ENCODE assay signal across 10 cellular contexts in genomic region chr19:18941628-18942354, GRCh38. TPM values are rescaled to one million over a fixed set of nuclear protein-coding genes. Genes with fewer than 3 reads are reported as not detected.
DNase-seq lines count a peak whose midpoint lies in the region; ATAC-seq and TF ChIP-seq lines count a peak whose summit lies in the region.
"Had no signal": no experiment of that assay in that cellular context is flagged by ENCODE, and none has a peak within 500 bp of the region (broad histone marks: within the 10 kb centered on the region; RNA-seq: fewer than 3 reads in every experiment).

No MANE protein-coding gene starts in this region.

- ATAC-seq in effector memory CD8-positive, alpha-beta T cell (replicated peaks): no peak
- ATAC-seq in HG03565 (IDR thresholded peaks at IDR 0.05; ENCODE audit: unreplicated experiment): no peak
- ATAC-seq in GM21619 (IDR thresholded peaks at IDR 0.05; ENCODE audit: unreplicated experiment): no peak

- H3K27me3 ChIP-seq in neural progenitor cell: no peaks in the 10 kb centered on the region
- H3K27me3 ChIP-seq: gastroesophageal sphincter had no signal

- H3K36me3 ChIP-seq in neural progenitor cell: no peaks in the 10 kb centered on the region

- H4K20me1 ChIP-seq in neural progenitor cell (ENCODE audit: low read depth): peaks cover 16% of the 10 kb centered on the region

- H3K27ac Mint-ChIP-seq in IgD-negative memory B cell (peak overlapping the region in 2 of 3 donors; percentile 48 to 86), neural progenitor cell (peak overlapping the region; percentile 37)
- no peak overlapping the region for H3K27ac Mint-ChIP-seq in effector memory CD8-positive, alpha-beta T cell

- H3K9ac ChIP-seq in neural progenitor cell: no peak overlapping the region

- peak overlapping the region; percentile 40 to 63 (median 61) for H3K4me3 Mint-ChIP-seq in IgD-negative memory B cell
- peak overlapping the region; percentile 62 to 67 for H3K4me3 Mint-ChIP-seq in effector memory CD8-positive, alpha-beta T cell
- H3K4me3 Mint-ChIP-seq in neural progenitor cell: peak overlapping the region; percentile 78

- no peak overlapping the region for H3K27ac ChIP-seq in neural progenitor cell

- peak overlapping the region; percentile 72 for H3K4me2 ChIP-seq in neural progenitor cell

- peaks cover 12% of the 10 kb centered on the region for H3K79me2 ChIP-seq in neural progenitor cell (ENCODE audit: low read depth)

- no peaks in the 10 kb centered on the region for H3K9me3 ChIP-seq in neural progenitor cell (ENCODE audit: low read depth)
- H3K9me3 ChIP-seq: gastroesophageal sphincter had no signal

- H3K4me1 ChIP-seq in neural progenitor cell: peaks cover 16% of the 10 kb centered on the region

- no peak overlapping the region for H2AFZ ChIP-seq in neural progenitor cell (replicated peaks)

- DNase-seq in AG09309 (ENCODE audit: low read depth): no peak
- DNase-seq in effector memory CD8-positive, alpha-beta T cell: no peak
- DNase-seq in neural progenitor cell (ENCODE audit: low spot score): peak; percentile 15
- DNase-seq in NCI-H82 treated with DMSO at 0.1 percent for 48 hours (lab: John Stamatoyannopoulos, UW; ENCODE audit: unreplicated experiment): no peak
- no peak for DNase-seq in NCI-H146 (lab: John Stamatoyannopoulos, UW)
- DNase-seq: DMS153 had no signal

- TF ChIP-seq CTCF in AG09309 (IDR thresholded peaks at IDR 0.05; ENCODE audit: control insufficient read depth, insufficient read depth, low read depth, low read length, missing control alignments) (no peak), neural progenitor cell (IDR thresholded peaks at IDR 0.05) (no peak)

- H3K36me3 Mint-ChIP-seq in IgD-negative memory B cell (no peaks in the 10 kb centered on the region), neural progenitor cell (peaks cover 4% of the 10 kb centered on the region)
- H3K36me3 Mint-ChIP-seq in effector memory CD8-positive, alpha-beta T cell (ENCODE audit: insufficient read depth): no peaks in the 10 kb centered on the region

- H3F3A ChIP-seq in neural progenitor cell (ENCODE audit: low read depth): peaks cover 17% of the 10 kb centered on the region

- H3K4me3 ChIP-seq in AG09309 (ENCODE audit: control insufficient read depth, low read depth, low read length) (peak overlapping the region; percentile 41), neural progenitor cell (peak overlapping the region; percentile 31)

- H3K27me3 Mint-ChIP-seq in IgD-negative memory B cell (peaks cover 13% of the 10 kb centered on the region), neural progenitor cell (ENCODE audit: insufficient read depth, low read depth) (peaks cover 6% of the 10 kb centered on the region)
- H3K27me3 Mint-ChIP-seq in effector memory CD8-positive, alpha-beta T cell: peaks cover 30 to 47% of the 10 kb centered on the region in 2 donors

- no peaks in the 10 kb centered on the region for H3K9me3 Mint-ChIP-seq in IgD-negative memory B cell
- H3K9me3 Mint-ChIP-seq in effector memory CD8-positive, alpha-beta T cell: no peaks in the 10 kb centered on the region
- H3K9me3 Mint-ChIP-seq in neural progenitor cell: peaks cover 3% of the 10 kb centered on the region

- H3K4me1 Mint-ChIP-seq in IgD-negative memory B cell: peaks cover 10 to 23% (median 22%) of the 10 kb centered on the region in 3 donors
- H3K4me1 Mint-ChIP-seq in effector memory CD8-positive, alpha-beta T cell (ENCODE audit: low read depth in 2 of 2): peaks cover 8% of the 10 kb centered on the region in 2 donors
- H3K4me1 Mint-ChIP-seq in neural progenitor cell: peaks cover 24% of the 10 kb centered on the region

RNA-seq across cellular contexts. Expression of gene HOMER3, which starts 0.8 kb away (rescaled TPM):
- polyA plus RNA-seq in IgD-negative memory B cell: 25.2 TPM
- total RNA-seq in neural progenitor cell (ENCODE audit: low replicate concordance): 28.2 and 66.9 TPM in 2 replicates

RNA-seq across cellular contexts. Expression of gene DDX49, which starts 22.3 kb away (rescaled TPM):
- 30.2 TPM for polyA plus RNA-seq in IgD-negative memory B cell
- 19.9 and 23.4 TPM in 2 replicates for total RNA-seq in neural progenitor cell (ENCODE audit: low replicate concordance)

RNA-seq across cellular contexts. Expression of gene COPE, which starts 22.6 kb away (rescaled TPM):
- 295 TPM for polyA plus RNA-seq in IgD-negative memory B cell
- 95.2 and 225 TPM in 2 replicates for total RNA-seq in neural progenitor cell (ENCODE audit: low replicate concordance)

RNA-seq across cellular contexts. Expression of gene CERS1, which starts 45.8 kb away (rescaled TPM):
- polyA plus RNA-seq in IgD-negative memory B cell: not detected
- 1.9 and 7.6 TPM in 2 replicates for total RNA-seq in neural progenitor cell (ENCODE audit: low replicate concordance)

Comparison
In these comparisons a context has a peak if more than half of its experiments do, and no peak if none do; other contexts are left out.
1. H3K27ac Mint-ChIP-seq: peak in IgD-negative memory B cell (2 of 3) and neural progenitor cell (single experiment); none in effector memory CD8-positive, alpha-beta T cell (0 of 2).
2. Peak in every context shown above with its lines, with median percentiles within 50 percentile points of each other: H3K4me3 Mint-ChIP-seq.